ENCODE assay signal across 17 cellular contexts in the genomic region with DNA sequence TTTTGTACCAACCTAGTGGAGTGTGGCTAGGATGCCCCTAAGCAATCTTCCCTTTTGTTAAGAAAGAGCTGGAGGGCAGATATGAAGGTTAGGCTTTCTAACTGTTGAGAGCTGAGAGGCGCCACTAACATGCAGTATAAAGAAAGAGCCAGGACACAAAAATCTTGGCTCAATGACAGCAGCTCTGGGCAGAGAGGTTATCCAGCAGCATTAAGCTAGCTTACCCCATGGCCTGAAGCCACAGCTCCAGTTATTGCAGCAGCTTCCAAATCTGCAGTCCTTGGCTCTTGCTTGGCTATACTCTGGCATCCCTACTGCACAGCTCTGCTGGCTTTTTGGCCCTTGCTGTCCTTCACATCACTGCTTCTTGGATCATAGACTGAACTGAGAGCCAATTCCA.
DNase-seq lines count a peak whose midpoint lies in the region; ATAC-seq and TF ChIP-seq lines count a peak whose summit lies in the region.
"Had no signal": no experiment of that assay in that cellular context is flagged by ENCODE, and none has a peak within 500 bp of the region (broad histone marks: within the 10 kb centered on the region; RNA-seq: fewer than 3 reads in every experiment).

No MANE protein-coding gene starts in this region.

- H3K9me3 Mint-ChIP-seq in GM23338 = peaks cover 2% of the 10 kb centered on the region; the same call in 1 of the 3 replicates

- no peak overlapping the region for H3K27ac ChIP-seq in GM23338 (ENCODE audit: low read depth)
- H3K27ac ChIP-seq in VCaP = peak overlapping the region; percentile 15; the same call in 1 of the 2 replicates
- H3K27ac ChIP-seq in psoas muscle = no peak overlapping the region
- H3K27ac ChIP-seq: esophagus squamous epithelium, ovary, RWPE1 had no signal

- H3K36me3 Mint-ChIP-seq in GM23338 (ENCODE audit: low read depth) (peaks cover 6% of the 10 kb centered on the region; the same call in 1 of the 3 replicates), T-helper 17 cell (ENCODE audit: low read depth) (no peaks in the 10 kb centered on the region)

- H3K4me1 Mint-ChIP-seq in GM23338 = peaks cover 7% of the 10 kb centered on the region; the same call in 2 of the 3 replicates
- H3K4me1 Mint-ChIP-seq in T-helper 17 cell = no peaks in the 10 kb centered on the region
- H3K4me1 Mint-ChIP-seq: B cell had no signal

- H3K27me3 Mint-ChIP-seq in GM23338 (ENCODE audit: insufficient read depth, low read depth, poor library complexity) = no peaks in the 10 kb centered on the region
- no peaks in the 10 kb centered on the region for H3K27me3 Mint-ChIP-seq in T-helper 17 cell

- no peaks in the 10 kb centered on the region for H3K79me2 ChIP-seq in GM23338 (replicated peaks; ENCODE audit: insufficient read depth)

- H3K4me1 ChIP-seq in GM23338 (ENCODE audit: insufficient read depth) (no peaks in the 10 kb centered on the region), psoas muscle (no peaks in the 10 kb centered on the region)

- H3F3A ChIP-seq in GM23338 (replicated peaks; ENCODE audit: low read depth) = no peaks in the 10 kb centered on the region

- no peak overlapping the region for H3K4me3 Mint-ChIP-seq in GM23338
- H3K4me3 Mint-ChIP-seq in T-helper 17 cell = no peak overlapping the region
- H3K4me3 Mint-ChIP-seq: B cell had no signal

- intact Hi-C loops in Right ventricle myocardium superior (cut with DNase I) (no loop called here), psoas muscle (cut with DNase I) (no loop called here)

- H3K9me2 ChIP-seq in GM23338 (ENCODE audit: insufficient read depth) = 0 out of 2 replicates have a peak, but pooled peaks cover 5% of the 10 kb centered on the region

- peak overlapping the region; percentile 54 for H2AFZ ChIP-seq in GM23338

- ATAC-seq in GM23338 (no peak), Right ventricle myocardium superior (ENCODE audit: poor library complexity) (peak; percentile 100), psoas muscle (peak; percentile 82 to 97 (median 90)), HG02884 (IDR thresholded peaks at IDR 0.05; ENCODE audit: unreplicated experiment) (no peak), T-helper 17 cell (no peak)

- 16 to 29% (median 28%) methylated on average over 1 of the region's 1 CpG for WGBS in psoas muscle, 3 donors

- H3K27me3 ChIP-seq in GM23338 (ENCODE audit: insufficient read depth) = no peaks in the 10 kb centered on the region
- no peaks in the 10 kb centered on the region for H3K27me3 ChIP-seq in psoas muscle (ENCODE audit: insufficient read depth in 3 of 3, low read length in 2 of 3)
- H3K27me3 ChIP-seq: esophagus squamous epithelium, ovary had no signal

- H3K4me3 ChIP-seq in GM23338 (no peak overlapping the region), psoas muscle (no peak overlapping the region)
- H3K4me3 ChIP-seq: esophagus squamous epithelium, ovary had no signal

- H3K36me3 ChIP-seq in GM23338 (ENCODE audit: insufficient read depth) (no peaks in the 10 kb centered on the region), psoas muscle (ENCODE audit: insufficient read depth in 1 of 2, low read depth in 1 of 2) (no peaks in the 10 kb centered on the region)
- H3K36me3 ChIP-seq: esophagus squamous epithelium, ovary had no signal

- no peak for DNase-seq in GM23338 (ENCODE audit: low spot score)
- peak; percentile 66 for DNase-seq in Right ventricle myocardium superior
- DNase-seq in psoas muscle = peak in 1 of 2 donors; percentile 64
- no peak for DNase-seq in activated gamma-delta T cell (lab: John Stamatoyannopoulos, UW)
- DNase-seq in activated naive CD4-positive, alpha-beta T cell (lab: John Stamatoyannopoulos, UW) = no peak
- no peak for DNase-seq in T-helper 17 cell
- DNase-seq: activated CD4-positive, alpha-beta T cell treated with anti-CD3 and anti-CD28 coated beads for 4 hours; esophagus squamous epithelium; GOT3; NCI-H1694; NCI-H69; ovary; T-helper 2 cell had no signal

- H3K9me3 ChIP-seq in psoas muscle (no peaks in the 10 kb centered on the region), T-helper 17 cell (ENCODE audit: control insufficient read depth, low read length, poor library complexity, severe bottlenecking) (no peaks in the 10 kb centered on the region)
- H3K9me3 ChIP-seq: esophagus squamous epithelium, ovary had no signal

- H3K27ac Mint-ChIP-seq in GM23338 = no peak overlapping the region
- no peak overlapping the region for H3K27ac Mint-ChIP-seq in T-helper 17 cell
- H3K27ac Mint-ChIP-seq: B cell had no signal

- H3K4me2 ChIP-seq in GM23338 = no peak overlapping the region

- TF ChIP-seq CTCF in GM23338 (conservative IDR thresholded peaks at IDR 0.05; ENCODE audit: low read depth in 2 of 2) = no peak
- TF ChIP-seq CTCF in VCaP (conservative IDR thresholded peaks at IDR 0.05) = no peak
- no peak for TF ChIP-seq CTCF in psoas muscle (IDR thresholded peaks at IDR 0.05)

- H4K20me1 ChIP-seq in GM23338 (replicated peaks; ENCODE audit: insufficient read depth) = no peaks in the 10 kb centered on the region

TF ChIP-seq in GM23338, 12 proteins besides CTCF, POLR2A, EP300 and RAD21 (continues in another document):
- TF ChIP-seq JUNB (IDR thresholded peaks at IDR 0.05; ENCODE audit: unreplicated experiment) (no peak), ZNF114 (CRISPR knock-in tag; IDR thresholded peaks at IDR 0.05) (no peak), ZNF331 (CRISPR knock-in tag; IDR thresholded peaks at IDR 0.05; ENCODE audit: low read depth) (no peak), EZH2phosphoT487 (IDR thresholded peaks at IDR 0.05; ENCODE audit: unreplicated experiment) (no peak), EZH2 (IDR thresholded peaks at IDR 0.05; ENCODE audit: low read depth, unreplicated experiment) (no peak)
- TF ChIP-seq, protein P1, sequence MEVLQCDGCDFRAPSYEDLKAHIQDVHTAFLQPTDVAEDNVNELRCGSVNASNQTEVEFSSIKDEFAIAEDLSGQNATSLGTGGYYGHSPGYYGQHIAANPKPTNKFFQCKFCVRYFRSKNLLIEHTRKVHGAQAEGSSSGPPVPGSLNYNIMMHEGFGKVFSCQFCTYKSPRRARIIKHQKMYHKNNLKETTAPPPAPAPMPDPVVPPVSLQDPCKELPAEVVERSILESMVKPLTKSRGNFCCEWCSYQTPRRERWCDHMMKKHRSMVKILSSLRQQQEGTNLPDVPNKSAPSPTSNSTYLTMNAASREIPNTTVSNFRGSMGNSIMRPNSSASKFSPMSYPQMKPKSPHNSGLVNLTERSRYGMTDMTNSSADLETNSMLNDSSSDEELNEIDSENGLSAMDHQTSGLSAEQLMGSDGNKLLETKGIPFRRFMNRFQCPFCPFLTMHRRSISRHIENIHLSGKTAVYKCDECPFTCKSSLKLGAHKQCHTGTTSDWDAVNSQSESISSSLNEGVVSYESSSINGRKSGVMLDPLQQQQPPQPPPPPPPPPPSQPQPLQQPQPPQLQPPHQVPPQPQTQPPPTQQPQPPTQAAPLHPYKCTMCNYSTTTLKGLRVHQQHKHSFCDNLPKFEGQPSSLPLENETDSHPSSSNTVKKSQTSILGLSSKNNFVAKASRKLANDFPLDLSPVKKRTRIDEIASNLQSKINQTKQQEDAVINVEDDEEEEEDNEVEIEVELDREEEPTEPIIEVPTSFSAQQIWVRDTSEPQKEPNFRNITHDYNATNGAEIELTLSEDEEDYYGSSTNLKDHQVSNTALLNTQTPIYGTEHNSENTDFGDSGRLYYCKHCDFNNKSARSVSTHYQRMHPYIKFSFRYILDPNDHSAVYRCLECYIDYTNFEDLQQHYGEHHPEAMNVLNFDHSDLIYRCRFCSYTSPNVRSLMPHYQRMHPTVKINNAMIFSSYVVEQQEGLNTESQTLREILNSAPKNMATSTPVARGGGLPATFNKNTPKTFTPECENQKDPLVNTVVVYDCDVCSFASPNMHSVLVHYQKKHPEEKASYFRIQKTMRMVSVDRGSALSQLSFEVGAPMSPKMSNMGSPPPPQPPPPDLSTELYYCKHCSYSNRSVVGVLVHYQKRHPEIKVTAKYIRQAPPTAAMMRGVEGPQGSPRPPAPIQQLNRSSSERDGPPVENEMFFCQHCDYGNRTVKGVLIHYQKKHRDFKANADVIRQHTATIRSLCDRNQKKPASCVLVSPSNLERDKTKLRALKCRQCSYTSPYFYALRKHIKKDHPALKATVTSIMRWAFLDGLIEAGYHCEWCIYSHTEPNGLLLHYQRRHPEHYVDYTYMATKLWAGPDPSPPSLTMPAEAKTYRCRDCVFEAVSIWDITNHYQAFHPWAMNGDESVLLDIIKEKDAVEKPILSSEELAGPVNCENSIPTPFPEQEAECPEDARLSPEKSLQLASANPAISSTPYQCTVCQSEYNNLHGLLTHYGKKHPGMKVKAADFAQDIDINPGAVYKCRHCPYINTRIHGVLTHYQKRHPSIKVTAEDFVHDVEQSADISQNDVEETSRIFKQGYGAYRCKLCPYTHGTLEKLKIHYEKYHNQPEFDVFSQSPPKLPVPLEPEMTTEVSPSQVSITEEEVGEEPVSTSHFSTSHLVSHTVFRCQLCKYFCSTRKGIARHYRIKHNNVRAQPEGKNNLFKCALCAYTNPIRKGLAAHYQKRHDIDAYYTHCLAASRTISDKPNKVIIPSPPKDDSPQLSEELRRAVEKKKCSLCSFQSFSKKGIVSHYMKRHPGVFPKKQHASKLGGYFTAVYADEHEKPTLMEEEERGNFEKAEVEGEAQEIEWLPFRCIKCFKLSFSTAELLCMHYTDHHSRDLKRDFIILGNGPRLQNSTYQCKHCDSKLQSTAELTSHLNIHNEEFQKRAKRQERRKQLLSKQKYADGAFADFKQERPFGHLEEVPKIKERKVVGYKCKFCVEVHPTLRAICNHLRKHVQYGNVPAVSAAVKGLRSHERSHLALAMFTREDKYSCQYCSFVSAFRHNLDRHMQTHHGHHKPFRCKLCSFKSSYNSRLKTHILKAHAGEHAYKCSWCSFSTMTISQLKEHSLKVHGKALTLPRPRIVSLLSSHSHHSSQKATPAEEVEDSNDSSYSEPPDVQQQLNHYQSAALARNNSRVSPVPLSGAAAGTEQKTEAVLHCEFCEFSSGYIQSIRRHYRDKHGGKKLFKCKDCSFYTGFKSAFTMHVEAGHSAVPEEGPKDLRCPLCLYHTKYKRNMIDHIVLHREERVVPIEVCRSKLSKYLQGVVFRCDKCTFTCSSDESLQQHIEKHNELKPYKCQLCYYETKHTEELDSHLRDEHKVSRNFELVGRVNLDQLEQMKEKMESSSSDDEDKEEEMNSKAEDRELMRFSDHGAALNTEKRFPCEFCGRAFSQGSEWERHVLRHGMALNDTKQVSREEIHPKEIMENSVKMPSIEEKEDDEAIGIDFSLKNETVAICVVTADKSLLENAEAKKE (CRISPR knock-in tag; IDR thresholded peaks at IDR 0.05) = no peak

Comparison
In these comparisons a context has a peak if more than half of its experiments do, and no peak if none do; other contexts are left out.
1. ATAC-seq: peak in Right ventricle myocardium superior (single experiment) and psoas muscle (4 of 4); none in GM23338 (single experiment), HG02884 (single experiment) and T-helper 17 cell (single experiment).